In genomic region chr20:16500197-16500596, GRCh38 we compare ENCODE assay signal across 5 cellular contexts.
"Had no signal": no experiment of that assay in that cellular context is flagged by ENCODE, and none has a peak within 500 bp of the region (broad histone marks: within the 10 kb centered on the region; RNA-seq: fewer than 3 reads in every experiment).

No MANE protein-coding gene starts in this region.

- DNase-seq: KBM-7, KG1 had no signal

- H3K4me2 ChIP-seq: KMS-11 had no signal

- FAIRE-seq: HTR-8/SVneo had no signal

- H3K27ac ChIP-seq: HL-60, KMS-11 had no signal

- H3K9ac ChIP-seq: KMS-11 had no signal
